Comparison of ENCODE assay signal across 15 cellular contexts in genomic region chr17:27550291-27550930, GRCh38.
DNase-seq lines count a peak whose midpoint lies in the region; ATAC-seq and TF ChIP-seq lines count a peak whose summit lies in the region.
"Had no signal": no experiment of that assay in that cellular context is flagged by ENCODE, and none has a peak within 500 bp of the region (broad histone marks: within the 10 kb centered on the region; RNA-seq: fewer than 3 reads in every experiment).

No MANE protein-coding gene starts in this region.

- peak; percentile 49 for DNase-seq in NCI-H1694 (lab: John Stamatoyannopoulos, UW)
- DNase-seq in body of pancreas = no peak
- DNase-seq in islet precursor cell = peak; percentile 52
- no peak for DNase-seq in thyroid gland
- DNase-seq in NAMALWA (ENCODE audit: low spot score) = no peak
- no peak for DNase-seq in middle frontal gyrus (ENCODE audit: extremely low spot score, low spot score)
- DNase-seq in NCI-H446 (lab: John Stamatoyannopoulos, UW) = no peak
- DNase-seq: NCI-H2107, NCI-H226, NCI-H748 treated with DMSO at 0.1 percent for 48 hours, PC-3, SK-N-SH had no signal

- H3K27me3 ChIP-seq in body of pancreas = no peaks in the 10 kb centered on the region
- H3K27me3 ChIP-seq in thyroid gland = no peaks in the 10 kb centered on the region

- TF ChIP-seq POLR2A in body of pancreas (IDR thresholded peaks at IDR 0.05) (no peak), thyroid gland (IDR thresholded peaks at IDR 0.05) (no peak)

- no peak for ATAC-seq in body of pancreas
- ATAC-seq: GM12878, K562, PC-3 had no signal

- peak overlapping the region; percentile 74 to 97 (median 92) for H3K27ac ChIP-seq in body of pancreas
- peak overlapping the region in 2 of 3 donors; percentile 34 to 52 for H3K27ac ChIP-seq in thyroid gland
- H3K27ac ChIP-seq: BLaER1 treated with 17β-estradiol and CSF1 and Interleukin-3, amounts not matched to agents 10 nM and 100 nM had no signal

- H3K4me3 ChIP-seq in body of pancreas (no peak overlapping the region), thyroid gland (replicated peaks in 1 of 3) (no peak overlapping the region)
- H3K4me3 ChIP-seq: BLaER1 treated with 17β-estradiol and CSF1 and Interleukin-3, amounts not matched to agents 10 nM and 100 nM; GM12878; K562 had no signal

- H3K9me3 ChIP-seq in body of pancreas (no peaks in the 10 kb centered on the region), thyroid gland (no peaks in the 10 kb centered on the region)
- H3K9me3 ChIP-seq: BLaER1 treated with 17β-estradiol and CSF1 and Interleukin-3, amounts not matched to agents 10 nM and 100 nM; SK-N-SH had no signal

- 95 to 100% methylated on average over 3 to 13 of the region's 13 CpGs for WGBS in body of pancreas, 2 donors
- 96 to 97% methylated on average over 13 of the region's 13 CpGs for WGBS in thyroid gland, 2 donors

- H3K4me1 ChIP-seq in body of pancreas (peaks cover 93% of the 10 kb centered on the region), thyroid gland (peaks cover 49 to 74% of the 10 kb centered on the region in 2 donors)

- intact Hi-C loops in body of pancreas (cut with DNase I) (no loop called here), thyroid gland (cut with DNase I) (no loop called here)

- H3K36me3 ChIP-seq in body of pancreas (replicated peaks in 1 of 2; ENCODE audit: insufficient read depth in 1 of 2, low read depth in 2 of 2) (no peaks in the 10 kb centered on the region), thyroid gland (no peaks in the 10 kb centered on the region)

- TF ChIP-seq CTCF in body of pancreas (IDR thresholded peaks at IDR 0.05) = no peak
- no peak for TF ChIP-seq CTCF in thyroid gland (IDR thresholded peaks at IDR 0.05)

Comparison
In these comparisons a context has a peak if more than half of its experiments do, and no peak if none do; other contexts are left out.
1. DNase-seq: peak in NCI-H1694 (single experiment) and islet precursor cell (single experiment); none in body of pancreas (0 of 4), thyroid gland (0 of 2), NAMALWA (single experiment), middle frontal gyrus (single experiment) and NCI-H446 (0 of 2).